Comparison of ENCODE assay signal across 8 cellular contexts in genomic region chr16:3306078-3306477, GRCh38. TPM values are rescaled to one million over a fixed set of nuclear protein-coding genes. Genes with fewer than 3 reads are reported as not detected.
DNase-seq lines count a peak whose midpoint lies in the region; ATAC-seq and TF ChIP-seq lines count a peak whose summit lies in the region.

No MANE protein-coding gene starts in this region.

- intact Hi-C loops in activated CD4-positive, alpha-beta T cell treated with anti-CD3 and anti-CD28 coated beads for 36 hours (cut with DNase I, micrococcal nuclease) = loop anchor here in 1 of 2 experiments (1.0 to 5.0 kb wide), 2 partner anchors 11 to 76 kb away; no protein-coding TSS in a partner anchor
- intact Hi-C loops in ascending aorta (cut with DNase I) (loop anchor here (5.0 kb wide), 2 partner anchors 151 to 196 kb away; partner anchors contain the start of gene CLUAP1), testis (cut with DNase I; ENCODE audit: low total_unique reads) (no loop called here)

- TF ChIP-seq POLR2A in testis (IDR thresholded peaks at IDR 0.05) = no peak

- H3K36me3 Mint-ChIP-seq in activated CD4-positive, alpha-beta T cell treated with anti-CD3 and anti-CD28 coated beads for 36 hours (ENCODE audit: low read depth) = peaks cover 75% of the 10 kb centered on the region

- H3K9me3 ChIP-seq in ascending aorta = peaks cover 26 to 82% of the 10 kb centered on the region in 2 donors
- H3K9me3 ChIP-seq in liver (ENCODE audit: control insufficient read depth in 4 of 4, low read length in 3 of 4) = peaks cover 29 to 43% (median 36%) of the 10 kb centered on the region in 4 donors
- H3K9me3 ChIP-seq in testis = no peaks in the 10 kb centered on the region

- H3K4me3 Mint-ChIP-seq in activated CD4-positive, alpha-beta T cell treated with anti-CD3 and anti-CD28 coated beads for 36 hours = peak overlapping the region; percentile 75

- no peak for TF ChIP-seq RAD21 in liver (IDR thresholded peaks at IDR 0.05)

- DNase-seq in activated CD4-positive, alpha-beta T cell treated with anti-CD3 and anti-CD28 coated beads for 36 hours = no peak
- DNase-seq in activated CD4-positive, alpha-beta T cell treated with anti-CD3 and anti-CD28 coated beads, Interleukin-2, amount 50 U/mL, for 4 hours = no peak
- DNase-seq in ascending aorta (ENCODE audit: low spot score in 2 of 2) (no peak), testis (no peak), COLO829 (ENCODE audit: low spot score) (no peak)
- DNase-seq in stimulated activated CD8-positive, alpha-beta memory T cell treated with anti-CD3 and anti-CD28 coated beads, Interleukin-4, amount 100 ng/mL, for 48 hours = no peak

- no peak for ATAC-seq in activated CD4-positive, alpha-beta T cell treated with anti-CD3 and anti-CD28 coated beads for 36 hours
- no peak for ATAC-seq in HG03095 (IDR thresholded peaks at IDR 0.05; ENCODE audit: unreplicated experiment)

- H3K27me3 ChIP-seq in ascending aorta (no peaks in the 10 kb centered on the region), liver (ENCODE audit: control insufficient read depth in 4 of 4, insufficient read depth in 4 of 4, low read length in 3 of 4) (no peaks in the 10 kb centered on the region), testis (no peaks in the 10 kb centered on the region)

- H3K27me3 Mint-ChIP-seq in activated CD4-positive, alpha-beta T cell treated with anti-CD3 and anti-CD28 coated beads for 36 hours = no peaks in the 10 kb centered on the region

- H3K4me1 ChIP-seq in ascending aorta (peaks cover 0 to 7% of the 10 kb centered on the region in 2 donors), liver (ENCODE audit: control insufficient read depth in 4 of 4, insufficient read depth in 4 of 4, low read length in 3 of 4) (peaks cover 3 to 14% (median 10%) of the 10 kb centered on the region in 4 donors), testis (peaks cover 9% of the 10 kb centered on the region)

- POLR2A ChIA-PET in activated CD4-positive, alpha-beta T cell treated with anti-CD3 and anti-CD28 coated beads for 36 hours (lab: Charles Lee) = no interaction called here

- TF ChIP-seq CTCF in ascending aorta (IDR thresholded peaks at IDR 0.05) (no peak), liver (IDR thresholded peaks at IDR 0.05; ENCODE audit: low read depth, low read length, missing input control) (no peak), testis (IDR thresholded peaks at IDR 0.05) (no peak)

- H3K4me3 ChIP-seq in ascending aorta (peak overlapping the region; percentile 67 to 88), liver (ENCODE audit: low read depth in 1 of 3, low read length in 3 of 3) (peak overlapping the region; percentile 83 to 100 (median 98)), testis (peak overlapping the region; percentile 74 to 77)

- H3K9ac ChIP-seq in liver (ENCODE audit: low read depth in 1 of 2, low read length in 2 of 2) = peak overlapping the region in 1 of 2 donors; percentile 84

- H3K9me3 Mint-ChIP-seq in activated CD4-positive, alpha-beta T cell treated with anti-CD3 and anti-CD28 coated beads for 36 hours (ENCODE audit: low read depth) = peaks cover 27% of the 10 kb centered on the region

- H3K27ac Mint-ChIP-seq in activated CD4-positive, alpha-beta T cell treated with anti-CD3 and anti-CD28 coated beads for 36 hours = peak overlapping the region; percentile 83

- CTCF ChIA-PET in activated CD4-positive, alpha-beta T cell treated with anti-CD3 and anti-CD28 coated beads for 36 hours (lab: Charles Lee) = interaction anchor here (0.6 kb wide), 1 partner anchor 268 kb away, joined by 3 read pairs; no protein-coding TSS in a partner anchor

- H3K27ac ChIP-seq in ascending aorta (peak overlapping the region; percentile 93), liver (ENCODE audit: low read depth in 1 of 2, low read length in 2 of 2) (peak overlapping the region; percentile 90 to 95), testis (peak overlapping the region; percentile 75 to 85)

- H3K36me3 ChIP-seq in ascending aorta = peaks cover 11 to 52% of the 10 kb centered on the region in 2 donors
- peaks cover 8 to 34% (median 30%) of the 10 kb centered on the region in 4 donors for H3K36me3 ChIP-seq in liver (ENCODE audit: control insufficient read depth in 4 of 4, insufficient read depth in 3 of 4, low read depth in 1 of 4, low read length in 3 of 4)
- H3K36me3 ChIP-seq in testis (ENCODE audit: low read depth, missing control alignments) = no peaks in the 10 kb centered on the region

- 63% methylated on average over 11 of the region's 11 CpGs for WGBS in liver
- 41 to 47% methylated on average over 11 of the region's 11 CpGs for WGBS in testis, 2 donors

- peaks cover 15% of the 10 kb centered on the region for H3K4me1 Mint-ChIP-seq in activated CD4-positive, alpha-beta T cell treated with anti-CD3 and anti-CD28 coated beads for 36 hours

TF ChIP-seq in liver, 16 proteins besides CTCF, POLR2A, EP300 and RAD21 (continues in another document):
- TF ChIP-seq TAF1 (conservative IDR thresholded peaks at IDR 0.05) (no peak), HNF4A (conservative IDR thresholded peaks at IDR 0.05) (no peak), EGR1 (IDR thresholded peaks at IDR 0.05; ENCODE audit: low read depth in 2 of 2) (no peak), NR2F2 (IDR thresholded peaks at IDR 0.05) (no peak), ATF3 (IDR thresholded peaks at IDR 0.05) (no peak), SP1 (IDR thresholded peaks at IDR 0.05) (no peak), YY1 (IDR thresholded peaks at IDR 0.05) (no peak), FOXA1 (IDR thresholded peaks at IDR 0.05) (no peak), FOXA2 (IDR thresholded peaks at IDR 0.05) (no peak), MAX (IDR thresholded peaks at IDR 0.05) (no peak), ZBTB33 (IDR thresholded peaks at IDR 0.05) (no peak), JUND (IDR thresholded peaks at IDR 0.05) (no peak), RXRA (IDR thresholded peaks at IDR 0.05) (no peak), HNF4G (IDR thresholded peaks at IDR 0.05) (no peak), GABPA (IDR thresholded peaks at IDR 0.05 in 1 of 2, conservative IDR thresholded peaks at IDR 0.05 in 1 of 2) (no peak)

RNA-seq across cellular contexts. Expression of gene ZNF75A, which starts 0.8 kb away (rescaled TPM):
- 10 to 100 TPM; 23.2 to 27.4 TPM for total RNA-seq in activated CD4-positive, alpha-beta T cell treated with anti-CD3 and anti-CD28 coated beads for 36 hours
- total RNA-seq in ascending aorta = 8.3 TPM
- total RNA-seq in liver = 10 to 100 TPM; 11.0 to 17.2 TPM
- polyA plus RNA-seq in liver = 1 to 10 TPM; 4.9 to 8.6 TPM
- 10 to 100 TPM; 50.9 to 66.3 TPM for total RNA-seq in testis
- 29.5 TPM for polyA plus RNA-seq in testis (ENCODE audit: insufficient read depth, low read depth, low replicate concordance)

RNA-seq across cellular contexts. Expression of gene TIGD7, which starts 0.8 kb away (rescaled TPM):
- total RNA-seq in activated CD4-positive, alpha-beta T cell treated with anti-CD3 and anti-CD28 coated beads for 36 hours = 1 to 10 TPM; 2.9 TPM
- total RNA-seq in ascending aorta (1.6 TPM), liver (1 to 10 TPM; 1.8 to 2.6 TPM), testis (10 to 100 TPM; 17.5 to 22.6 TPM)
- polyA plus RNA-seq in liver (under 1 TPM; 0.58 to 0.71 TPM), testis (ENCODE audit: insufficient read depth, low read depth, low replicate concordance) (12.7 TPM)

RNA-seq across cellular contexts. Expression of gene ZNF263, which starts 22.8 kb away (rescaled TPM):
- 10 to 100 TPM; 19.2 to 19.6 TPM for total RNA-seq in activated CD4-positive, alpha-beta T cell treated with anti-CD3 and anti-CD28 coated beads for 36 hours
- total RNA-seq in ascending aorta (61.8 TPM), liver (10 to 100 TPM; 17.2 to 27.3 TPM), testis (10 to 100 TPM; 47.3 to 58.3 TPM)
- polyA plus RNA-seq in liver (1 to 10 TPM; 6.3 to 9.4 TPM), testis (ENCODE audit: insufficient read depth, low read depth, low replicate concordance) (44.7 TPM)

RNA-seq across cellular contexts. Expression of gene OR2C1, which starts 49.6 kb away (rescaled TPM):
- total RNA-seq in activated CD4-positive, alpha-beta T cell treated with anti-CD3 and anti-CD28 coated beads for 36 hours = not detected
- not detected for total RNA-seq in ascending aorta
- under 1 TPM; 0.08 to 0.19 TPM for total RNA-seq in liver
- not detected for polyA plus RNA-seq in liver
- under 1 TPM; 0.39 to 0.68 TPM for total RNA-seq in testis
- 0.30 TPM for polyA plus RNA-seq in testis (ENCODE audit: insufficient read depth, low read depth, low replicate concordance)

RNA-seq across cellular contexts. Expression of gene MEFV, which starts 49.6 kb away (rescaled TPM):
- under 1 TPM; 0.09 to 0.14 TPM for total RNA-seq in activated CD4-positive, alpha-beta T cell treated with anti-CD3 and anti-CD28 coated beads for 36 hours
- total RNA-seq in ascending aorta (1.1 TPM), liver (1 to 10 TPM; 1.2 to 3.3 TPM), testis (1 to 10 TPM; 5.2 to 5.7 TPM)
- polyA plus RNA-seq in liver (under 1 TPM; 0.33 to 0.36 TPM), testis (ENCODE audit: insufficient read depth, low read depth, low replicate concordance) (2.6 TPM)
